In the genomic region with DNA sequence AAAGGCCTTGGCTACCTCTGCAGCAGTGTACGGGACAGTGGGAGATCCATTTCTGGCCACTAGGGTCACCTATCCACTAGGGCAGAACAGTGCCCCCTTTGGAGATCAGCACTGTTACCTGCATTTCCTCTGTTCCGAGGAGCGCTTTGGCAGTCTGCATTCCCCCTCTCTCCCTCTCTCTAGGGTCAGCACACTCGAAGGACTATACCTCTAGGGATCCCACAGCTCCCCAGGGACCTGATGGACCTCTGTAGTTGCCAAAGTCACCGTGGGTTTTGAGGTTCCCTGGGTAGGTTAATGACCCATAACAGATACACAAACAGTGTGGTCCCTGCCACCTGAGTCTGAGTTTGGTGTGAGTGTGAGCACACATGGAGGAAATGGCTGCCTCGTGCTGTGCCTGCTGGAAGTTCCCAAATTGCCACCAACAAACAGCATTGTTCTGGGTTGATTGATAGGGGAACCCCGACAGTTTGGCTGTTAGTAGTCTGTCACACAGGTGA, we compare ENCODE assay signal across 10 cellular contexts.
DNase-seq lines count a peak whose midpoint lies in the region; ATAC-seq and TF ChIP-seq lines count a peak whose summit lies in the region.
"Had no signal": no experiment of that assay in that cellular context is flagged by ENCODE, and none has a peak within 500 bp of the region (broad histone marks: within the 10 kb centered on the region; RNA-seq: fewer than 3 reads in every experiment).

No MANE protein-coding gene starts in this region.

- ATAC-seq in GM21515 (IDR thresholded peaks at IDR 0.05; ENCODE audit: unreplicated experiment) (peak; percentile 57), HG03442 (IDR thresholded peaks at IDR 0.05; ENCODE audit: unreplicated experiment) (peak; percentile 53), foreskin keratinocyte (peak; percentile 42)

- H3K27ac ChIP-seq in foreskin keratinocyte: no peak overlapping the region

- no peaks in the 10 kb centered on the region for H3K27me3 ChIP-seq in foreskin keratinocyte

- intact Hi-C loops in lower leg skin (cut with DNase I; ENCODE audit: low total_unique reads): no loop called here

- peak; percentile 44 for TF ChIP-seq CTCF in GM12865 (IDR thresholded peaks at IDR 0.05; ENCODE audit: insufficient read depth, low read depth, low read length, missing control alignments)
- no peak for TF ChIP-seq CTCF in foreskin keratinocyte (conservative IDR thresholded peaks at IDR 0.05)
- TF ChIP-seq CTCF in lower leg skin (IDR thresholded peaks at IDR 0.05): no peak

- DNase-seq in GM12865 (ENCODE audit: low read depth) (peak; percentile 54), foreskin keratinocyte (no peak), activated gamma-delta T cell (lab: John Stamatoyannopoulos, UW) (no peak), lower leg skin (ENCODE audit: low spot score in 2 of 2) (no peak), C1 segment of cervical spinal cord (lab: John Stamatoyannopoulos, UW) (no peak), NCI-H526 treated with DMSO at 0.1 percent for 48 hours (lab: John Stamatoyannopoulos, UW) (no peak)
- DNase-seq: DMS153, NCI-H146 had no signal

- H3K4me1 ChIP-seq in foreskin keratinocyte: peaks cover 14% of the 10 kb centered on the region

- TF ChIP-seq POLR2A in lower leg skin (IDR thresholded peaks at IDR 0.05): no peak

- H3K4me3 ChIP-seq in GM12865 (ENCODE audit: low read depth, low read length) (no peak overlapping the region), lower leg skin (ENCODE audit: low read depth, poor library complexity, severe bottlenecking) (no peak overlapping the region)

- WGBS in lower leg skin, 2 donors: 69 to 79% methylated on average over 7 of the region's 7 CpGs
